ENCODE assay signal across 17 cellular contexts in the genomic region with DNA sequence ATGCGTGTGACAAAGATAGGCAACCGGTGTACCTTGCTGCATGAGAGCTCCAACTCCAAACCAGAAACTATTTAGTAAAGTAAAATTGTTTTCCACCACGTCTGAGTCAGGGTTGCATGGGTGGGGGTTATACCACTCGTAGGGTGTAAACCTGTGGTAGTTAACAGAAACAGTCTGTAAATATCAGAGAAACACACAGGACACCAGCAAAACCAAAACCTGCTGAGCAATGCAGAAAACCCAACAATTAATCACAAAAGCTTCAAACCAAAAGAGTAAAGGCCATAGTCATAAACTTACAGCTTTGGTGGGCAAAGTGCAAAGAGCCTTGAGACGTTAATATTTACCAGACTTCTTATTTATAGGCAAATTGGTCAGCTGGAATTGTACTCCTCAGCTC.
DNase-seq lines count a peak whose midpoint lies in the region; ATAC-seq, FAIRE-seq and TF ChIP-seq lines count a peak whose summit lies in the region.
"Had no signal": no experiment of that assay in that cellular context is flagged by ENCODE, and none has a peak within 500 bp of the region (broad histone marks: within the 10 kb centered on the region; RNA-seq: fewer than 3 reads in every experiment).

No MANE protein-coding gene starts in this region.

- peaks cover 5% of the 10 kb centered on the region in 2 donors for H3K4me1 ChIP-seq in kidney (ENCODE audit: control insufficient read depth in 1 of 2, insufficient read depth in 1 of 2, low read depth in 1 of 2, low read length in 2 of 2)
- no peaks in the 10 kb centered on the region for H3K4me1 ChIP-seq in smooth muscle cell (ENCODE audit: low read depth)
- H3K4me1 ChIP-seq: BLaER1 treated with 17β-estradiol and CSF1 and Interleukin-3, amounts not matched to agents 10 nM and 100 nM; HAP-1 had no signal

- H3K36me3 ChIP-seq in kidney (ENCODE audit: control insufficient read depth in 1 of 2, insufficient read depth in 2 of 2, low read length in 2 of 2) (no peaks in the 10 kb centered on the region), smooth muscle cell (ENCODE audit: low read depth) (no peaks in the 10 kb centered on the region)
- H3K36me3 ChIP-seq: HAP-1 had no signal

- intact Hi-C loops in activated CD8-positive, alpha-beta T cell treated with anti-CD3 and anti-CD28 coated beads for 36 hours (cut with micrococcal nuclease): no loop called here
- intact Hi-C loops in kidney (cut with DNase I): no loop called here

- H3K27me3 Mint-ChIP-seq in activated CD8-positive, alpha-beta T cell treated with anti-CD3 and anti-CD28 coated beads for 36 hours: no peaks in the 10 kb centered on the region
- no peaks in the 10 kb centered on the region for H3K27me3 Mint-ChIP-seq in activated CD8-positive, alpha-beta T cell treated with anti-CD3 and anti-CD28 coated beads, Interleukin-2, amount 10 ng/mL, durations not matched to agents 7 days and 5 days (ENCODE audit: low read depth)
- no peaks in the 10 kb centered on the region for H3K27me3 Mint-ChIP-seq in activated T-helper 17 cell treated with anti-CD3 and anti-CD28 coated beads, Interleukin-2, amount 50 U/mL, for 72 hours
- H3K27me3 Mint-ChIP-seq: CD4-positive, CD25-positive, alpha-beta regulatory T cell had no signal

- no peaks in the 10 kb centered on the region for H3K79me2 ChIP-seq in smooth muscle cell (ENCODE audit: low read depth)

- H4K20me1 ChIP-seq in smooth muscle cell (ENCODE audit: low read depth): no peaks in the 10 kb centered on the region
- H4K20me1 ChIP-seq: BLaER1 treated with 17β-estradiol and CSF1 and Interleukin-3, amounts not matched to agents 10 nM and 100 nM had no signal

- peak overlapping the region; percentile 36 to 44 for H3K27ac ChIP-seq in kidney (ENCODE audit: low read depth in 2 of 2, low read length in 2 of 2)
- H3K27ac ChIP-seq in smooth muscle cell (ENCODE audit: low read depth): no peak overlapping the region
- H3K27ac ChIP-seq: BLaER1 treated with 17β-estradiol and CSF1 and Interleukin-3, amounts not matched to agents 10 nM and 100 nM; HL-60 had no signal

- no peak overlapping the region for H3K4me3 Mint-ChIP-seq in activated CD8-positive, alpha-beta T cell treated with anti-CD3 and anti-CD28 coated beads for 36 hours
- H3K4me3 Mint-ChIP-seq in activated CD8-positive, alpha-beta T cell treated with anti-CD3 and anti-CD28 coated beads, Interleukin-2, amount 10 ng/mL, durations not matched to agents 7 days and 5 days: no peak overlapping the region
- H3K4me3 Mint-ChIP-seq in activated T-helper 17 cell treated with anti-CD3 and anti-CD28 coated beads, Interleukin-2, amount 50 U/mL, for 72 hours: no peak overlapping the region
- no peak overlapping the region for H3K4me3 Mint-ChIP-seq in stimulated activated effector memory CD8-positive, alpha-beta T cell treated with anti-CD3 and anti-CD28 coated beads, Interleukin-12 subunit alpha, Interleukin-12 subunit beta, amount 100 ng/mL, for 72 hours
- H3K4me3 Mint-ChIP-seq: CD4-positive, CD25-positive, alpha-beta regulatory T cell had no signal

- DNase-seq in activated CD8-positive, alpha-beta T cell treated with anti-CD3 and anti-CD28 coated beads for 36 hours: peak; percentile 2
- DNase-seq in activated CD8-positive, alpha-beta T cell treated with anti-CD3 and anti-CD28 coated beads, Interleukin-2, amount 10 ng/mL, durations not matched to agents 7 days and 5 days: no peak
- DNase-seq in kidney (no peak), smooth muscle cell (lab: John Stamatoyannopoulos, UW; ENCODE audit: unreplicated experiment) (no peak), NCI-H1092 (lab: John Stamatoyannopoulos, UW) (no peak)
- no peak for DNase-seq in stimulated activated effector memory CD8-positive, alpha-beta T cell treated with anti-CD3 and anti-CD28 coated beads, Interleukin-12 subunit alpha, Interleukin-12 subunit beta, amount 100 ng/mL, for 72 hours (ENCODE audit: low spot score in 2 of 2)
- DNase-seq: ACHN, DMS79 had no signal

- CTCF ChIA-PET in activated CD8-positive, alpha-beta T cell treated with anti-CD3 and anti-CD28 coated beads for 36 hours (lab: Charles Lee): interaction anchor here (1.5 kb wide), 1 partner anchor 27 kb away, joined by 3 read pairs; no protein-coding TSS in a partner anchor
- CTCF ChIA-PET in activated CD8-positive, alpha-beta T cell treated with anti-CD3 and anti-CD28 coated beads, Interleukin-2, amount 10 ng/mL, durations not matched to agents 7 days and 5 days (lab: Charles Lee): no interaction called here

- H3K9me3 ChIP-seq in kidney (ENCODE audit: control insufficient read depth in 1 of 2, low read length in 2 of 2): no peaks in the 10 kb centered on the region
- no peaks in the 10 kb centered on the region for H3K9me3 ChIP-seq in smooth muscle cell (replicated peaks; ENCODE audit: low read depth)
- H3K9me3 ChIP-seq: BLaER1 treated with 17β-estradiol and CSF1 and Interleukin-3, amounts not matched to agents 10 nM and 100 nM; HAP-1 had no signal

- no peak for FAIRE-seq in kidney (lab: Jason Lieb, UNC)
- FAIRE-seq: GM18507, H1 had no signal

- no peak overlapping the region for H3K4me2 ChIP-seq in smooth muscle cell
- H3K4me2 ChIP-seq: BLaER1 treated with 17β-estradiol and CSF1 and Interleukin-3, amounts not matched to agents 10 nM and 100 nM had no signal

- H3K4me3 ChIP-seq in kidney (ENCODE audit: low read length in 2 of 2) (peak overlapping the region; percentile 43 to 51), smooth muscle cell (no peak overlapping the region)
- H3K4me3 ChIP-seq: BLaER1 treated with 17β-estradiol and CSF1 and Interleukin-3, amounts not matched to agents 10 nM and 100 nM; GM12878; HAP-1 had no signal

- POLR2A ChIA-PET in activated CD8-positive, alpha-beta T cell treated with anti-CD3 and anti-CD28 coated beads for 36 hours (lab: Charles Lee): no interaction called here
- POLR2A ChIA-PET in activated CD8-positive, alpha-beta T cell treated with anti-CD3 and anti-CD28 coated beads, Interleukin-2, amount 10 ng/mL, durations not matched to agents 7 days and 5 days (lab: Charles Lee): no interaction called here

- no peak overlapping the region for H3K9ac ChIP-seq in kidney (ENCODE audit: low read length in 2 of 2)
- H3K9ac ChIP-seq in smooth muscle cell (ENCODE audit: low read depth): no peak overlapping the region
- H3K9ac ChIP-seq: BLaER1 treated with 17β-estradiol and CSF1 and Interleukin-3, amounts not matched to agents 10 nM and 100 nM had no signal

- H3K36me3 Mint-ChIP-seq in activated CD8-positive, alpha-beta T cell treated with anti-CD3 and anti-CD28 coated beads for 36 hours (ENCODE audit: low read depth): no peaks in the 10 kb centered on the region
- no peaks in the 10 kb centered on the region for H3K36me3 Mint-ChIP-seq in activated CD8-positive, alpha-beta T cell treated with anti-CD3 and anti-CD28 coated beads, Interleukin-2, amount 10 ng/mL, durations not matched to agents 7 days and 5 days (ENCODE audit: low read depth)
- no peaks in the 10 kb centered on the region for H3K36me3 Mint-ChIP-seq in activated T-helper 17 cell treated with anti-CD3 and anti-CD28 coated beads, Interleukin-2, amount 50 U/mL, for 72 hours (ENCODE audit: low read depth)
- no peaks in the 10 kb centered on the region for H3K36me3 Mint-ChIP-seq in stimulated activated effector memory CD8-positive, alpha-beta T cell treated with anti-CD3 and anti-CD28 coated beads, Interleukin-12 subunit alpha, Interleukin-12 subunit beta, amount 100 ng/mL, for 72 hours

- TF ChIP-seq CTCF in activated CD8-positive, alpha-beta T cell treated with anti-CD3 and anti-CD28 coated beads for 36 hours (IDR thresholded peaks at IDR 0.05): no peak
- TF ChIP-seq CTCF in kidney (IDR thresholded peaks at IDR 0.05; ENCODE audit: borderline replicate concordance, extremely low read depth, insufficient read depth) (no peak), smooth muscle cell (IDR thresholded peaks at IDR 0.05; ENCODE audit: borderline replicate concordance, insufficient read depth, poor library complexity, severe bottlenecking) (no peak)

- 94% methylated on average over 5 of the region's 5 CpGs for WGBS in smooth muscle cell (ENCODE audit: low lambda C conversion rate)

- no peak overlapping the region for H2AFZ ChIP-seq in smooth muscle cell (ENCODE audit: low read depth)

- H3K9me3 Mint-ChIP-seq in activated CD8-positive, alpha-beta T cell treated with anti-CD3 and anti-CD28 coated beads for 36 hours: no peaks in the 10 kb centered on the region
- H3K9me3 Mint-ChIP-seq in activated CD8-positive, alpha-beta T cell treated with anti-CD3 and anti-CD28 coated beads, Interleukin-2, amount 10 ng/mL, durations not matched to agents 7 days and 5 days (ENCODE audit: insufficient read depth): no peaks in the 10 kb centered on the region
- H3K9me3 Mint-ChIP-seq in activated T-helper 17 cell treated with anti-CD3 and anti-CD28 coated beads, Interleukin-2, amount 50 U/mL, for 72 hours: no peaks in the 10 kb centered on the region
- no peaks in the 10 kb centered on the region for H3K9me3 Mint-ChIP-seq in stimulated activated effector memory CD8-positive, alpha-beta T cell treated with anti-CD3 and anti-CD28 coated beads, Interleukin-12 subunit alpha, Interleukin-12 subunit beta, amount 100 ng/mL, for 72 hours
- H3K9me3 Mint-ChIP-seq: CD4-positive, CD25-positive, alpha-beta regulatory T cell had no signal

- no peaks in the 10 kb centered on the region for H3K27me3 ChIP-seq in smooth muscle cell (ENCODE audit: low read depth)
- H3K27me3 ChIP-seq: BLaER1 treated with 17β-estradiol and CSF1 and Interleukin-3, amounts not matched to agents 10 nM and 100 nM had no signal

- no peaks in the 10 kb centered on the region for H3F3A ChIP-seq in smooth muscle cell (ENCODE audit: low read depth)

- H3K27ac Mint-ChIP-seq in activated CD8-positive, alpha-beta T cell treated with anti-CD3 and anti-CD28 coated beads for 36 hours: no peak overlapping the region
- no peak overlapping the region for H3K27ac Mint-ChIP-seq in activated CD8-positive, alpha-beta T cell treated with anti-CD3 and anti-CD28 coated beads, Interleukin-2, amount 10 ng/mL, durations not matched to agents 7 days and 5 days
- H3K27ac Mint-ChIP-seq in activated T-helper 17 cell treated with anti-CD3 and anti-CD28 coated beads, Interleukin-2, amount 50 U/mL, for 72 hours: no peak overlapping the region
- H3K27ac Mint-ChIP-seq in stimulated activated effector memory CD8-positive, alpha-beta T cell treated with anti-CD3 and anti-CD28 coated beads, Interleukin-12 subunit alpha, Interleukin-12 subunit beta, amount 100 ng/mL, for 72 hours: no peak overlapping the region
- H3K27ac Mint-ChIP-seq: CD4-positive, CD25-positive, alpha-beta regulatory T cell had no signal

- H3K4me1 Mint-ChIP-seq in activated CD8-positive, alpha-beta T cell treated with anti-CD3 and anti-CD28 coated beads for 36 hours (ENCODE audit: low read depth): no peaks in the 10 kb centered on the region
- no peaks in the 10 kb centered on the region for H3K4me1 Mint-ChIP-seq in activated CD8-positive, alpha-beta T cell treated with anti-CD3 and anti-CD28 coated beads, Interleukin-2, amount 10 ng/mL, durations not matched to agents 7 days and 5 days (ENCODE audit: low read depth)
- H3K4me1 Mint-ChIP-seq in activated T-helper 17 cell treated with anti-CD3 and anti-CD28 coated beads, Interleukin-2, amount 50 U/mL, for 72 hours: no peaks in the 10 kb centered on the region
- H3K4me1 Mint-ChIP-seq in stimulated activated effector memory CD8-positive, alpha-beta T cell treated with anti-CD3 and anti-CD28 coated beads, Interleukin-12 subunit alpha, Interleukin-12 subunit beta, amount 100 ng/mL, for 72 hours: no peaks in the 10 kb centered on the region

- ATAC-seq in activated CD8-positive, alpha-beta T cell treated with anti-CD3 and anti-CD28 coated beads for 36 hours: no peak
- ATAC-seq in activated CD8-positive, alpha-beta T cell treated with anti-CD3 and anti-CD28 coated beads, Interleukin-2, amount 10 ng/mL, durations not matched to agents 7 days and 5 days: no peak
- peak; percentile 64 for ATAC-seq in activated T-helper 17 cell treated with anti-CD3 and anti-CD28 coated beads, Interleukin-2, amount 50 U/mL, for 72 hours (replicated peaks)
- ATAC-seq in stimulated activated effector memory CD8-positive, alpha-beta T cell treated with anti-CD3 and anti-CD28 coated beads, Interleukin-12 subunit alpha, Interleukin-12 subunit beta, amount 100 ng/mL, for 72 hours: peak; percentile 70
- no peak for ATAC-seq in HG02759 (IDR thresholded peaks at IDR 0.05; ENCODE audit: unreplicated experiment)
- ATAC-seq: GM12878 had no signal

Comparison
In these comparisons a context has a peak if more than half of its experiments do, and no peak if none do; other contexts are left out.
1. ATAC-seq: peak in activated T-helper 17 cell treated with anti-CD3 and anti-CD28 coated beads, Interleukin-2, amount 50 U/mL, for 72 hours (single experiment) and stimulated activated effector memory CD8-positive, alpha-beta T cell treated with anti-CD3 and anti-CD28 coated beads, Interleukin-12 subunit alpha, Interleukin-12 subunit beta, amount 100 ng/mL, for 72 hours (single experiment); none in activated CD8-positive, alpha-beta T cell treated with anti-CD3 and anti-CD28 coated beads for 36 hours (single experiment), activated CD8-positive, alpha-beta T cell treated with anti-CD3 and anti-CD28 coated beads, Interleukin-2, amount 10 ng/mL, durations not matched to agents 7 days and 5 days (single experiment) and HG02759 (single experiment).